In the genomic region with DNA sequence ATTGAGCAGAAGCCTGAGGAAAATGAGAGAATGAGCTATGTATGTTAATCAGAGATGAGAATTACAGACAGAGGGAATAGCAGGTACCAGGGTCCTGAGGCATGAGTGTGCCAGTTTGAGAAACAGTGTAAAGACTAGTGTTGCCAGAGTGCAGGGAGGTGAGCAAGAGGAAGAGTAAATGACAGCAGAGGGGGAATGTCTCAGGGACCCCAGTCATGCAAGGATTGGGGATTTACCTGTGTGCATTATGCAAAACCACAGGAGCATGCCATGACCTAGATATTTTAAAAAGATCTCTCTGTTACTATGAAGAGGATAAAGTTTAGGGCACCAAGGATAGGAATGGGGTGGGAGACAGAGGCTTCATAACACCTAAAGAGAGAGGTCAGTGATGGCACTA, we compare ENCODE assay signal across 22 cellular contexts.
DNase-seq lines count a peak whose midpoint lies in the region; ATAC-seq and TF ChIP-seq lines count a peak whose summit lies in the region.
"Had no signal": no experiment of that assay in that cellular context is flagged by ENCODE, and none has a peak within 500 bp of the region (broad histone marks: within the 10 kb centered on the region; RNA-seq: fewer than 3 reads in every experiment).

No MANE protein-coding gene starts in this region.

- ATAC-seq in GM21360 (IDR thresholded peaks at IDR 0.05; ENCODE audit: unreplicated experiment) (peak; percentile 62), HG02610 (IDR thresholded peaks at IDR 0.05; ENCODE audit: unreplicated experiment) (peak; percentile 82), lung (ENCODE audit: insufficient read depth, low FRiP score) (no peak), GM18502 (IDR thresholded peaks at IDR 0.05; ENCODE audit: poor library complexity, unreplicated experiment) (no peak)
- ATAC-seq: A549, GM12878 had no signal

- H3K4me3 ChIP-seq in lung (no peak overlapping the region), trophoblast cell (ENCODE audit: low read depth, low read length) (no peak overlapping the region)
- H3K4me3 ChIP-seq: A549; BLaER1 treated with 17β-estradiol and CSF1 and Interleukin-3, amounts not matched to agents 10 nM and 100 nM; GM12878 had no signal

- H3K27ac ChIP-seq in lung (ENCODE audit: low read depth in 1 of 2, low read length in 1 of 2) = no peak overlapping the region
- H3K27ac ChIP-seq in trophoblast cell (ENCODE audit: low read depth, low read length) = no peak overlapping the region
- H3K27ac ChIP-seq in substantia nigra (ENCODE audit: low read depth, low read length, poor library complexity, severe bottlenecking) = no peak overlapping the region
- H3K27ac ChIP-seq: A549; BLaER1 treated with 17β-estradiol and CSF1 and Interleukin-3, amounts not matched to agents 10 nM and 100 nM had no signal

- H4K8ac ChIP-seq in trophoblast cell (ENCODE audit: low read depth, low read length) = no peak overlapping the region

- H3K27me3 ChIP-seq in lung (ENCODE audit: control insufficient read depth, insufficient read depth) (no peaks in the 10 kb centered on the region), trophoblast cell (ENCODE audit: insufficient read depth, low read length) (no peaks in the 10 kb centered on the region)
- H3K27me3 ChIP-seq: BE2C; BLaER1 treated with 17β-estradiol and CSF1 and Interleukin-3, amounts not matched to agents 10 nM and 100 nM had no signal

- no peak overlapping the region for H2AFZ ChIP-seq in trophoblast cell (ENCODE audit: insufficient read depth, low read length, poor library complexity)

- H3K79me1 ChIP-seq in trophoblast cell (ENCODE audit: low read length) = no peaks in the 10 kb centered on the region

- H3K9me3 ChIP-seq in lung (ENCODE audit: control insufficient read depth in 2 of 2, insufficient read depth in 1 of 2, low read length in 1 of 2) (no peaks in the 10 kb centered on the region), trophoblast cell (ENCODE audit: insufficient read depth, low read depth, low read length) (peaks cover 3% of the 10 kb centered on the region)
- H3K9me3 ChIP-seq: A549, BE2C had no signal

- H3K36me3 ChIP-seq in lung (ENCODE audit: control insufficient read depth in 2 of 2, insufficient read depth in 2 of 2, low read length in 2 of 2) (no peaks in the 10 kb centered on the region), trophoblast cell (ENCODE audit: control insufficient read depth in 1 of 2, insufficient read depth in 2 of 2, low read length in 2 of 2) (no peaks in the 10 kb centered on the region)
- H3K36me3 ChIP-seq: BE2C; BLaER1 treated with 17β-estradiol and CSF1 and Interleukin-3, amounts not matched to agents 10 nM and 100 nM had no signal

- no peak overlapping the region for H2BK12ac ChIP-seq in trophoblast cell (ENCODE audit: low read length)

- no peak for TF ChIP-seq CTCF in lung (IDR thresholded peaks at IDR 0.05; ENCODE audit: control extremely low read depth, extremely low read depth)

- DNase-seq in lung (ENCODE audit: low spot score) (peak; percentile 5), trophoblast cell (no peak), substantia nigra (lab: John Stamatoyannopoulos, UW) (no peak)
- DNase-seq in central memory CD4-positive, alpha-beta T cell = no peak
- DNase-seq: 8988T; ACHN; AML-193; BE2C; CD4-positive, alpha-beta T cell; CD8-positive, alpha-beta memory T cell; DMS 273 treated with DMSO at 0.1 percent for 48 hours; DMS79; EL; GDM1; GOT3; HCEC 1CT had no signal

- H3K23ac ChIP-seq in trophoblast cell (ENCODE audit: low read length) = no peak overlapping the region

- no peak overlapping the region for H3K18ac ChIP-seq in trophoblast cell (ENCODE audit: low read length)

- H3K4me2 ChIP-seq in trophoblast cell (ENCODE audit: low read length) = no peak overlapping the region
- H3K4me2 ChIP-seq: A549; BLaER1 treated with 17β-estradiol and CSF1 and Interleukin-3, amounts not matched to agents 10 nM and 100 nM had no signal

- H3K9ac ChIP-seq in trophoblast cell (ENCODE audit: low read length) = peak overlapping the region; percentile 66
- H3K9ac ChIP-seq: BLaER1 treated with 17β-estradiol and CSF1 and Interleukin-3, amounts not matched to agents 10 nM and 100 nM had no signal

- H2BK5ac ChIP-seq in trophoblast cell (ENCODE audit: low read depth, low read length, poor library complexity) = no peak overlapping the region

- no peak overlapping the region for H3K4ac ChIP-seq in trophoblast cell (ENCODE audit: low read depth, low read length)

- H4K12ac ChIP-seq in trophoblast cell (ENCODE audit: low read depth, low read length) = no peak overlapping the region

- no peaks in the 10 kb centered on the region for H3K79me2 ChIP-seq in trophoblast cell (ENCODE audit: control insufficient read depth, insufficient read depth, low read length, poor library complexity)

- H2AK5ac ChIP-seq in trophoblast cell (ENCODE audit: low read length) = no peak overlapping the region

- H3K4me1 ChIP-seq in lung (ENCODE audit: control insufficient read depth in 2 of 2, insufficient read depth in 2 of 2, low read length in 2 of 2) (no peaks in the 10 kb centered on the region), trophoblast cell (ENCODE audit: control insufficient read depth in 1 of 2, insufficient read depth in 2 of 2, low read length in 2 of 2) (no peaks in the 10 kb centered on the region)
- H3K4me1 ChIP-seq: A549; BE2C; BLaER1 treated with 17β-estradiol and CSF1 and Interleukin-3, amounts not matched to agents 10 nM and 100 nM had no signal

- no peak overlapping the region for H3K14ac ChIP-seq in trophoblast cell (ENCODE audit: low read length)

- H2BK120ac ChIP-seq in trophoblast cell (ENCODE audit: insufficient read depth, low read length, poor library complexity) = no peak overlapping the region

- H4K91ac ChIP-seq in trophoblast cell (ENCODE audit: low read depth, low read length) = no peak overlapping the region

Comparison
In these comparisons a context has a peak if more than half of its experiments do, and no peak if none do; other contexts are left out.
1. ATAC-seq: peak in GM21360 (single experiment) and HG02610 (single experiment); none in lung (single experiment) and GM18502 (single experiment).